8 cellular contexts compared by ENCODE assay signal in genomic region chr6:137415127-137415833, GRCh38.
DNase-seq lines count a peak whose midpoint lies in the region; ATAC-seq, FAIRE-seq and TF ChIP-seq lines count a peak whose summit lies in the region.

No MANE protein-coding gene starts in this region.

- H3K27ac ChIP-seq in caudate nucleus (ENCODE audit: low read depth, low read length) (peak overlapping the region; percentile 77), keratinocyte (ENCODE audit: control insufficient read depth, insufficient read depth, low read length) (no peak overlapping the region)

- no peaks in the 10 kb centered on the region for H3K36me3 ChIP-seq in BE2C
- no peaks in the 10 kb centered on the region for H3K36me3 ChIP-seq in keratinocyte (ENCODE audit: control insufficient read depth in 2 of 2, extremely low read depth in 1 of 2, insufficient read depth in 2 of 2, low read length in 2 of 2)

- no peaks in the 10 kb centered on the region for H3K9me3 Mint-ChIP-seq in activated B cell treated with CpG ODN at 0.5 μM for 24 hours

- peaks cover 2% of the 10 kb centered on the region for H3K27me3 Mint-ChIP-seq in activated B cell treated with CpG ODN at 0.5 μM for 24 hours

- ATAC-seq in GM19351 (IDR thresholded peaks at IDR 0.05; ENCODE audit: unreplicated experiment) = peak; percentile 97
- ATAC-seq in activated B cell treated with CpG ODN at 0.5 μM for 24 hours (ENCODE audit: low read depth) = peak; percentile 93

- intact Hi-C loops in activated B cell treated with CpG ODN at 0.5 μM for 24 hours (cut with micrococcal nuclease) = loop anchor here (1.0 to 5.0 kb wide), 9 partner anchors 16 to 448 kb away; no protein-coding TSS in a partner anchor

- no peaks in the 10 kb centered on the region for H3K79me2 ChIP-seq in keratinocyte (ENCODE audit: control insufficient read depth, insufficient read depth, low read length)

- peak overlapping the region; percentile 41 for H3K9ac ChIP-seq in keratinocyte (ENCODE audit: control insufficient read depth, extremely low read depth, insufficient read depth, low read length)

- H3K4me3 Mint-ChIP-seq in activated B cell treated with CpG ODN at 0.5 μM for 24 hours = peak overlapping the region; percentile 84

- peaks cover 11% of the 10 kb centered on the region for H3K4me1 Mint-ChIP-seq in activated B cell treated with CpG ODN at 0.5 μM for 24 hours

- FAIRE-seq in keratinocyte (lab: Jason Lieb, UNC) = peak; percentile 46

- no peak overlapping the region for H3K4me3 ChIP-seq in BE2C (ENCODE audit: low read depth, low read length)
- peak overlapping the region in 2 of 3 experiments; percentile 29 to 67 for H3K4me3 ChIP-seq in keratinocyte (ENCODE audit: control insufficient read depth in 2 of 3, extremely low read depth in 1 of 3, insufficient read depth in 2 of 3, low read depth in 1 of 3, low read length in 3 of 3)

- H3K9me3 ChIP-seq in BE2C = no peaks in the 10 kb centered on the region
- H3K9me3 ChIP-seq in keratinocyte (ENCODE audit: control insufficient read depth, low read depth, low read length) = no peaks in the 10 kb centered on the region

- H3K27ac Mint-ChIP-seq in activated B cell treated with CpG ODN at 0.5 μM for 24 hours = peak overlapping the region; percentile 61

- no peaks in the 10 kb centered on the region for H4K20me1 ChIP-seq in keratinocyte (ENCODE audit: control insufficient read depth, extremely low read depth, insufficient read depth, low read length)

- H3K4me1 ChIP-seq in BE2C (no peaks in the 10 kb centered on the region), keratinocyte (ENCODE audit: control insufficient read depth, extremely low read depth, insufficient read depth, low read length) (peaks cover 7% of the 10 kb centered on the region)

- no peaks in the 10 kb centered on the region for H3K9me1 ChIP-seq in keratinocyte (ENCODE audit: control insufficient read depth, extremely low read depth, insufficient read depth, low read length)

- peak overlapping the region; percentile 81 for H2AFZ ChIP-seq in keratinocyte (ENCODE audit: control insufficient read depth, low read length)

- peak; percentile 25 for DNase-seq in BE2C
- DNase-seq in HT-29 (ENCODE audit: low spot score) = peak; percentile 81
- DNase-seq in activated B cell treated with CpG ODN at 0.5 μM for 24 hours = peak; percentile 27
- peak in 49 of 61 donors; percentile 1 to 70 (median 41) for DNase-seq in caudate nucleus (lab: John Stamatoyannopoulos, UW)
- no peak for DNase-seq in keratinocyte (ENCODE audit: low read depth, low spot score)
- peak; percentile 28 to 47 for DNase-seq in stimulated activated CD4-positive, alpha-beta T cell treated with anti-CD3 and anti-CD28 coated beads, Interleukin-15, amount 100 ng/mL, for 48 hours (ENCODE audit: low read depth in 2 of 2)
- no peak for DNase-seq in COLO668 (lab: John Stamatoyannopoulos, UW; ENCODE audit: unreplicated experiment)

- H3K36me3 Mint-ChIP-seq in activated B cell treated with CpG ODN at 0.5 μM for 24 hours (ENCODE audit: low read depth) = no peaks in the 10 kb centered on the region

- CTCF ChIA-PET in activated B cell treated with CpG ODN at 0.5 μM for 24 hours (lab: Charles Lee) = interaction anchor here (0.6 to 2.6 kb wide), 17 partner anchors 10 to 338 kb away, joined by 3 to 26 read pairs (median 4); no protein-coding TSS in a partner anchor

- POLR2A ChIA-PET in activated B cell treated with CpG ODN at 0.5 μM for 24 hours (lab: Charles Lee) = interaction anchor here (0.5 to 0.7 kb wide), 3 partner anchors 15 to 633 kb away, joined by 4 to 12 read pairs (median 5); no protein-coding TSS in a partner anchor

- dilution Hi-C loops in keratinocyte (cut with MboI; ENCODE audit: extremely low pct_ligation_motif_present, low sequenced_read_pairs) = no loop called here

- TF ChIP-seq CTCF in BE2C (IDR thresholded peaks at IDR 0.05; ENCODE audit: low read depth, low read length) = peak; percentile 53
- TF ChIP-seq CTCF in activated B cell treated with CpG ODN at 0.5 μM for 24 hours (IDR thresholded peaks at IDR 0.05) = no peak
- peak; percentile 45 to 48 (median 46) for TF ChIP-seq CTCF in keratinocyte (optimal IDR thresholded peaks at IDR 0.05 in 1 of 3, IDR thresholded peaks at IDR 0.05 in 1 of 3, conservative IDR thresholded peaks at IDR 0.05 in 1 of 3; ENCODE audit: extremely low read depth in 1 of 3, insufficient read depth in 2 of 3, low read length in 3 of 3)

- H3K27me3 ChIP-seq in BE2C = no peaks in the 10 kb centered on the region
- peaks cover 23% of the 10 kb centered on the region for H3K27me3 ChIP-seq in keratinocyte (ENCODE audit: control insufficient read depth, extremely low read depth, insufficient read depth, low read length)

- peak overlapping the region; percentile 91 for H3K4me2 ChIP-seq in keratinocyte (ENCODE audit: control insufficient read depth, extremely low read depth, insufficient read depth, low read depth, low read length)

Comparison
In these comparisons a context has a peak if more than half of its experiments do, and no peak if none do; other contexts are left out.
1. DNase-seq: peak in BE2C (single experiment), HT-29 (single experiment), activated B cell treated with CpG ODN at 0.5 μM for 24 hours (single experiment), caudate nucleus (49 of 61) and stimulated activated CD4-positive, alpha-beta T cell treated with anti-CD3 and anti-CD28 coated beads, Interleukin-15, amount 100 ng/mL, for 48 hours (2 of 2); none in keratinocyte (single experiment) and COLO668 (single experiment).